In the genomic region with DNA sequence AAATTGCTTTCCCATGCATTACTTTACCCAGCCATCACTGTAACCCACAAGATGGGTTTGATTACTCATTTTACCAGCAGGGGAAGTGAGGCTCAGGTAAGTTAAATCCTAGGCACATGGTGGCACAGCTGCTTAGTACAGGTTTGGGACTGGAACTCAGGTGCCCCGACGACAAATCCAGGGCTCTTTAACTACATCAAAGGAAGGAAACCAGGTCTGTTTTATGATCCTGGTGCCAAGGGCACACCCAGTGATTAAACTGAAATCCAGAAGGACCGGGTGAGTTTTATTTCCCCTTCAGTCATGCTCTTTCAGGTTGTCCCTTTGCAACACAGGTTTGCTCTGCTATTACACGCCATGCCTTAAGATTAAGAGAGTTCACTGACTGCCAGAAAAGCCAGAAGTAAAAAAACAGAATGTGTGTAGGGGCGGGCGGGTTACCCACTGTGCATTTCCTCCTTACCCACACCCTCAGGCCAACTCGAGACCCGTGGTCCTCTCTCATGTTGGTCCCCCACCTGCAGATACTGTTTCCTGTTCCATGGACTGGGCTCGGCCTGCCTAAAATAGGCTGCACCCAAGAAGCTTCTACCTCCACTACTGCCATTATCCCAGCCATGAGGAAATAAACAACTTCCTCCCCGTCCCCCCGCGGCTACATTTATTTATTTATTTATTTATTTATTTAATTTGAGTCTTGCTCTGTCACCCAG, we compare ENCODE assay signal across 7 cellular contexts. TPM values are rescaled to one million over a fixed set of nuclear protein-coding genes. Genes with fewer than 3 reads are reported as not detected.
A peak's percentile ranks its signal among the peaks of the same experiment; 100 is the strongest.
DNase-seq lines count a peak whose midpoint lies in the region; ATAC-seq and TF ChIP-seq lines count a peak whose summit lies in the region.

No MANE protein-coding gene starts in this region.

- no peaks in the 10 kb centered on the region for H3K27me3 Mint-ChIP-seq in stimulated activated memory B cell treated with anti-CD40 and anti-IgM and Interleukin-4, amounts not matched to agents 10 μg/mL and 1 μg/mL and 100 μg/mL, for 72 hours

- peaks cover 51% of the 10 kb centered on the region for H3K4me1 Mint-ChIP-seq in stimulated activated memory B cell treated with anti-CD40 and anti-IgM and Interleukin-4, amounts not matched to agents 10 μg/mL and 1 μg/mL and 100 μg/mL, for 72 hours

- CTCF ChIA-PET in IMR-90 (lab: Yijun Ruan, JAX): no interaction called here

- H3K36me3 ChIP-seq in IMR-90 (ENCODE audit: control insufficient read depth, insufficient read depth, low read length) (no peaks in the 10 kb centered on the region), iPS-15b (ENCODE audit: control insufficient read depth, insufficient read depth, low read length) (no peaks in the 10 kb centered on the region)

- H2AFZ ChIP-seq in IMR-90 (replicated peaks; ENCODE audit: low read length, poor library complexity): peak overlapping the region; percentile 89

- no peak overlapping the region for H3K18ac ChIP-seq in IMR-90 (ENCODE audit: low read depth, low read length)

- no peak overlapping the region for H2AK5ac ChIP-seq in IMR-90 (ENCODE audit: low read depth, low read length)

- H3K9me3 Mint-ChIP-seq in stimulated activated memory B cell treated with anti-CD40 and anti-IgM and Interleukin-4, amounts not matched to agents 10 μg/mL and 1 μg/mL and 100 μg/mL, for 72 hours: no peaks in the 10 kb centered on the region

- DNase-seq in IMR-90 (no peak), HCEC 1CT (no peak), head of caudate nucleus (no peak)
- DNase-seq in activated CD4-positive, alpha-beta T cell treated with anti-CD3 and anti-CD28 coated beads, Interleukin-2, amount 50 U/mL, for 1 hour: peak; percentile 22

- intact Hi-C loops in IMR-90 (cut with micrococcal nuclease) (no loop called here), head of caudate nucleus (cut with DNase I) (no loop called here)

- H3K36me3 Mint-ChIP-seq in stimulated activated memory B cell treated with anti-CD40 and anti-IgM and Interleukin-4, amounts not matched to agents 10 μg/mL and 1 μg/mL and 100 μg/mL, for 72 hours: no peaks in the 10 kb centered on the region

- H4K5ac ChIP-seq in IMR-90 (ENCODE audit: low read depth, low read length): no peak overlapping the region

- no peak overlapping the region for H4K91ac ChIP-seq in IMR-90 (ENCODE audit: insufficient read depth, low read depth, low read length)

- BruUV-seq in IMR-90 (replicated peaks; lab: Mats Ljungman, UMichigan): no TSS peak

- H2BK120ac ChIP-seq in IMR-90 (ENCODE audit: low read depth, low read length): no peak overlapping the region

- H3K9me3 ChIP-seq in IMR-90 (ENCODE audit: control insufficient read depth, insufficient read depth, low read length) (no peaks in the 10 kb centered on the region), iPS-15b (ENCODE audit: control insufficient read depth, insufficient read depth, low read length) (no peaks in the 10 kb centered on the region)

- peak overlapping the region; percentile 91 for H3K27ac Mint-ChIP-seq in stimulated activated memory B cell treated with anti-CD40 and anti-IgM and Interleukin-4, amounts not matched to agents 10 μg/mL and 1 μg/mL and 100 μg/mL, for 72 hours

- H2BK5ac ChIP-seq in IMR-90 (ENCODE audit: low read depth, low read length, poor library complexity, severe bottlenecking): no peak overlapping the region

- no peaks in the 10 kb centered on the region for H3K9me1 ChIP-seq in IMR-90 (ENCODE audit: insufficient read depth, low read length)

- H3K27ac ChIP-seq in IMR-90 (ENCODE audit: insufficient read depth, low read length): no peak overlapping the region

- no peak for ATAC-seq in IMR-90 (ENCODE audit: low read depth)
- no peak for ATAC-seq in stimulated activated memory B cell treated with anti-CD40 and anti-IgM and Interleukin-4, amounts not matched to agents 10 μg/mL and 1 μg/mL and 100 μg/mL, for 72 hours
- no peak for ATAC-seq in GM21619 (IDR thresholded peaks at IDR 0.05; ENCODE audit: unreplicated experiment)

- in situ Hi-C loops in IMR-90 (cut with MboI; ENCODE audit: low sequenced_read_pairs): no loop called here

- no peak overlapping the region for H3K9ac ChIP-seq in IMR-90 (ENCODE audit: low read depth, low read length)
- no peak overlapping the region for H3K9ac ChIP-seq in iPS-15b (ENCODE audit: low read depth, low read length)

- no peak for TF ChIP-seq POLR2A in IMR-90 (IDR thresholded peaks at IDR 0.05; ENCODE audit: low read depth, low read length)

- H2BK20ac ChIP-seq in IMR-90 (ENCODE audit: low read depth, low read length): no peak overlapping the region

- dilution Hi-C loops in IMR-90 (cut with HindIII; ENCODE audit: low sequenced_read_pairs, unreplicated experiment): no loop called here

- WGBS in IMR-90 (ENCODE audit: extremely low coverage in 2 of 2, insufficient read length in 1 of 2), 2 experiments: 43% methylated on average over 3 of the region's 12 CpGs; no CpG with 5 or more reads in 1 of the 2 experiments

- H3K4me2 ChIP-seq in IMR-90 (ENCODE audit: low read depth, low read length): peak overlapping the region; percentile 48

- no peak for TF ChIP-seq CTCF in IMR-90 (conservative IDR thresholded peaks at IDR 0.05; ENCODE audit: low read depth, low read length)

- no peak overlapping the region for H3K23ac ChIP-seq in IMR-90 (ENCODE audit: low read depth, low read length)

- H4K20me1 ChIP-seq in IMR-90 (ENCODE audit: insufficient read depth, low read length): no peaks in the 10 kb centered on the region

- no peak overlapping the region for H3K14ac ChIP-seq in IMR-90 (replicated peaks; ENCODE audit: low read depth, low read length)

- no peak overlapping the region for H2BK15ac ChIP-seq in IMR-90 (ENCODE audit: low read depth, low read length)

- no peak for TF ChIP-seq RAD21 in IMR-90 (IDR thresholded peaks at IDR 0.05; ENCODE audit: low read length)

- no peak overlapping the region for H2AK9ac ChIP-seq in IMR-90 (replicated peaks; ENCODE audit: low read depth, low read length, poor library complexity)

- H3K4me3 ChIP-seq in IMR-90 (ENCODE audit: insufficient read depth, low read depth, low read length) (no peak overlapping the region), iPS-15b (ENCODE audit: low read depth, low read length) (peak overlapping the region; percentile 82)

- H3K27me3 ChIP-seq in IMR-90 (ENCODE audit: control insufficient read depth, insufficient read depth, low read length) (peaks cover 42% of the 10 kb centered on the region), iPS-15b (ENCODE audit: control insufficient read depth, insufficient read depth, low read length) (peaks cover 17% of the 10 kb centered on the region)

- no peak overlapping the region for H3K4ac ChIP-seq in IMR-90 (ENCODE audit: low read depth, low read length)

- H3K4me1 ChIP-seq in IMR-90 (ENCODE audit: control insufficient read depth, insufficient read depth, low read length) (peaks cover 4% of the 10 kb centered on the region; the same call in 1 of the 2 replicates), iPS-15b (ENCODE audit: control insufficient read depth, insufficient read depth, low read length) (no peaks in the 10 kb centered on the region)

- no peak overlapping the region for H3K56ac ChIP-seq in IMR-90 (ENCODE audit: extremely low read depth, insufficient read depth, low read length)

- no peak overlapping the region; a peak in 1 of 4 replicates for H4K8ac ChIP-seq in IMR-90 (ENCODE audit: low read depth in 2 of 2, low read length in 2 of 2)

- no peaks in the 10 kb centered on the region for H3K79me1 ChIP-seq in IMR-90 (ENCODE audit: low read depth in 1 of 2, low read length in 2 of 2)

- H3K4me3 Mint-ChIP-seq in stimulated activated memory B cell treated with anti-CD40 and anti-IgM and Interleukin-4, amounts not matched to agents 10 μg/mL and 1 μg/mL and 100 μg/mL, for 72 hours: peak overlapping the region; percentile 86

- POLR2A ChIA-PET in IMR-90 (lab: Charles Lee; ENCODE audit: unreplicated experiment): no interaction called here

TF ChIP-seq in IMR-90, 13 proteins besides CTCF, POLR2A, EP300 and RAD21:
- TF ChIP-seq NFE2L2 (IDR thresholded peaks at IDR 0.05; ENCODE audit: low read depth, low read length) (no peak), USF2 (IDR thresholded peaks at IDR 0.05; ENCODE audit: low read depth, low read length) (no peak), MAZ (IDR thresholded peaks at IDR 0.05; ENCODE audit: borderline replicate concordance, low read depth, low read length) (no peak), MXI1 (IDR thresholded peaks at IDR 0.05; ENCODE audit: borderline replicate concordance, low read depth, low read length) (no peak), RCOR1 (IDR thresholded peaks at IDR 0.05; ENCODE audit: insufficient replicate concordance, low read length) (no peak), RFX5 (IDR thresholded peaks at IDR 0.05; ENCODE audit: low read depth, low read length) (no peak), BHLHE40 (IDR thresholded peaks at IDR 0.05; ENCODE audit: low read depth, low read length) (no peak), CEBPB (IDR thresholded peaks at IDR 0.05; ENCODE audit: low read depth, low read length) (no peak), SMC3 (IDR thresholded peaks at IDR 0.05; ENCODE audit: low read depth, low read length) (no peak), ELK1 (IDR thresholded peaks at IDR 0.05; ENCODE audit: borderline replicate concordance, low read depth, low read length) (no peak)

RNA-seq across cellular contexts. Expression of gene KDM7A, which starts 55.2 kb away (rescaled TPM):
- total RNA-seq in IMR-90 (2012; rRNA removed): 2.3 and 2.5 TPM in 2 replicates
- 1.4 and 1.5 TPM in 2 replicates for polyA plus RNA-seq in IMR-90 (2012; rRNA removed)
- 0.19 and 0.89 TPM in 2 replicates for polyA plus RNA-seq in IMR-90 (2012; cell fraction: cytosol; rRNA removed)
- 2.2 and 8.3 TPM in 2 replicates for polyA plus RNA-seq in IMR-90 (2012; cell fraction: nucleus; rRNA removed; ENCODE audit: low replicate concordance)
